In genomic region chr1:245583081-245583480, GRCh38 we compare ENCODE assay signal across 19 cellular contexts.
"Had no signal": no experiment of that assay in that cellular context is flagged by ENCODE, and none has a peak within 500 bp of the region (broad histone marks: within the 10 kb centered on the region; RNA-seq: fewer than 3 reads in every experiment).

No MANE protein-coding gene starts in this region.

- H3K9me3 ChIP-seq: adrenal gland, right atrium auricular region, tibial artery had no signal

- H3K36me3 Mint-ChIP-seq: activated naive CD4-positive, alpha-beta T cell treated with anti-CD3 and anti-CD28 coated beads, Interleukin-2, amount 50 U/mL, for 72 hours had no signal

- H3K9me3 Mint-ChIP-seq: activated naive CD4-positive, alpha-beta T cell treated with anti-CD3 and anti-CD28 coated beads, Interleukin-2, amount 50 U/mL, for 72 hours; neural crest cell had no signal

- ATAC-seq: activated naive CD4-positive, alpha-beta T cell treated with anti-CD3 and anti-CD28 coated beads, Interleukin-2, amount 50 U/mL, for 72 hours; stimulated activated naive CD8-positive, alpha-beta T cell treated with anti-CD3 and anti-CD28 coated beads, Interleukin-15, Interleukin-2, amounts not matched to agents 100 U/mL and 50 U/mL, for 24 hours; T-helper 17 cell had no signal

- H3K27ac Mint-ChIP-seq: activated naive CD4-positive, alpha-beta T cell treated with anti-CD3 and anti-CD28 coated beads, Interleukin-2, amount 50 U/mL, for 72 hours; progenitor cell of endocrine pancreas; T-helper 17 cell had no signal

- H3K4me3 Mint-ChIP-seq: T-helper 17 cell had no signal

- H3K4me3 ChIP-seq: adrenal gland, coronary artery, lung, right atrium auricular region, tibial artery had no signal

- DNase-seq: activated CD4-positive, alpha-beta T cell treated with anti-CD3 and anti-CD28 coated beads for 1 hour; activated CD8-positive, alpha-beta memory T cell treated with anti-CD3 and anti-CD28 coated beads for 24 hours; activated CD8-positive, alpha-beta memory T cell treated with anti-CD3 and anti-CD28 coated beads, Interleukin-2, amount 50 U/mL, for 48 hours; activated gamma-delta T cell treated with Interleukin-2 at 50 U/mL for 16 hours; activated T-cell treated with anti-CD3 and anti-CD28 coated beads, Interleukin-2, amount 50 U/mL, for 48 hours; central memory CD4-positive, alpha-beta T cell; midbrain; stimulated activated CD4-positive, alpha-beta T cell treated with anti-CD3 and anti-CD28 coated beads, Interleukin-2, amount 100 ng/mL, for 24 hours; stimulated activated naive CD8-positive, alpha-beta T cell treated with anti-CD3 and anti-CD28 coated beads, Interleukin-15, Interleukin-2, amounts not matched to agents 100 U/mL and 50 U/mL, for 24 hours; T-helper 17 cell; tibial artery; WERI-Rb-1 had no signal

- H3K27ac ChIP-seq: adrenal gland, coronary artery, right atrium auricular region, tibial artery, WERI-Rb-1 had no signal

- H3K4me1 Mint-ChIP-seq: T-helper 17 cell had no signal

- H3K27me3 ChIP-seq: adrenal gland, right atrium auricular region had no signal

- H3K4me1 ChIP-seq: adrenal gland, right atrium auricular region, tibial artery had no signal

- H3K36me3 ChIP-seq: adrenal gland, right atrium auricular region, tibial artery, WERI-Rb-1 had no signal
